Comparison of ENCODE assay signal across 7 cellular contexts in the genomic region with DNA sequence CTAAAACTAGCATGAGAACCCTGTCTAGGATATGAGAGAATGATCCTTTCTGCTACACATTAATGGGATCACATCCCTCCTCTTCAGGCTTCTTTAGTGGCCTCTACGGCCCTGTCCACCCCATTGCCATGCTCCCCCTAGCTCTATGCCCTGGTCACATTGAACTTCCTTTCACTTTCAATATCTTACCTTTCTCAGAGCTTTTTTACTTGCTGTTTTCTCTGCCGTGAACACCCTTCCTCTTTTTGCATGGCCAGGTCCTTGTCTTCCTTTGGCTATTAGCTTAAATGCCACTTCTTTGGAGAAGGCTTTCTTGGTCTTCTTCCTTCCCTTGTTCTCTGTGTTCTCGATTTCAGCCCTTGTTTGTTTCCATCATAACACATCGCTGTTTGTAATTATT.
DNase-seq lines count a peak whose midpoint lies in the region; ATAC-seq and TF ChIP-seq lines count a peak whose summit lies in the region.

No MANE protein-coding gene starts in this region.

- POLR2A ChIA-PET in PC-9 (lab: Charles Lee; ENCODE audit: unreplicated experiment) = interaction anchor here (0.7 kb wide), 1 partner anchor 64 kb away, joined by 9 read pairs; no protein-coding TSS in a partner anchor

- no peaks in the 10 kb centered on the region for H3K9me2 ChIP-seq in PC-9 (ENCODE audit: insufficient read depth)

- H2AFZ ChIP-seq in PC-9 = peak overlapping the region; percentile 67

- no peak for TF ChIP-seq POLR2A in thyroid gland (IDR thresholded peaks at IDR 0.05)

- no peaks in the 10 kb centered on the region for H3F3A ChIP-seq in PC-9 (ENCODE audit: insufficient read depth, low read depth)

- no peak for DNase-seq in PC-9
- peak; percentile 45 for DNase-seq in naive B cell
- no peak for DNase-seq in thyroid gland
- no peak for DNase-seq in NCI-H2227 (lab: John Stamatoyannopoulos, UW; ENCODE audit: unreplicated experiment)
- no peak for DNase-seq in CD1c-positive myeloid dendritic cell (ENCODE audit: extremely low spot score)

- no TSS peak for BruUV-seq in PC-9 (replicated peaks; lab: Mats Ljungman, UMichigan)

- H3K27me3 Mint-ChIP-seq in naive B cell = peaks cover 0 to 8% (median 6%) of the 10 kb centered on the region in 3 donors

- peak overlapping the region; percentile 20 for H3K4me2 ChIP-seq in PC-9

- CTCF ChIA-PET in PC-9 (lab: Charles Lee) = no interaction called here

- H3K36me3 ChIP-seq in PC-9 (ENCODE audit: low read depth) (no peaks in the 10 kb centered on the region), thyroid gland (no peaks in the 10 kb centered on the region)

- H3K4me1 Mint-ChIP-seq in naive B cell = peaks cover 17 to 28% (median 21%) of the 10 kb centered on the region in 3 donors

- TF ChIP-seq CTCF in PC-9 (conservative IDR thresholded peaks at IDR 0.05) = no peak
- TF ChIP-seq CTCF in thyroid gland (IDR thresholded peaks at IDR 0.05) = no peak

- H3K4me3 ChIP-seq in PC-9 = no peak overlapping the region
- no peak overlapping the region for H3K4me3 ChIP-seq in thyroid gland (replicated peaks in 1 of 3)

- intact Hi-C loops in PC-9 (cut with micrococcal nuclease; ENCODE audit: unreplicated experiment) (loop anchor here (10.0 kb wide), 1 partner anchor 192 kb away; no protein-coding TSS in a partner anchor), thyroid gland (cut with DNase I) (loop anchor here (5.0 kb wide), 1 partner anchor 464 kb away; no protein-coding TSS in a partner anchor)

- H3K4me1 ChIP-seq in PC-9 (replicated peaks; ENCODE audit: insufficient read depth) = no peaks in the 10 kb centered on the region
- no peaks in the 10 kb centered on the region for H3K4me1 ChIP-seq in thyroid gland

- H4K20me1 ChIP-seq in PC-9 (ENCODE audit: insufficient read depth) = no peaks in the 10 kb centered on the region

- 73 to 75% methylated on average over 4 of the region's 4 CpGs for WGBS in thyroid gland, 2 donors

- peak overlapping the region; percentile 4 to 87 (median 70) for H3K4me3 Mint-ChIP-seq in naive B cell

- peak; percentile 80 for ATAC-seq in GM18909 (IDR thresholded peaks at IDR 0.05; ENCODE audit: poor library complexity, unreplicated experiment)
- ATAC-seq in HG02798 (IDR thresholded peaks at IDR 0.05; ENCODE audit: poor library complexity, unreplicated experiment) = peak; percentile 80
- ATAC-seq in naive B cell (ENCODE audit: low read depth in 2 of 2) = peak; percentile 88 to 90

- peaks cover 0 to 2% (median 0%) of the 10 kb centered on the region in 7 donors for H3K9me3 Mint-ChIP-seq in naive B cell

- H3K27me3 ChIP-seq in PC-9 (ENCODE audit: insufficient read depth, low read depth) (no peaks in the 10 kb centered on the region), thyroid gland (no peaks in the 10 kb centered on the region)

- H3K27ac ChIP-seq in PC-9 (no peak overlapping the region), thyroid gland (no peak overlapping the region)

- no peaks in the 10 kb centered on the region for H3K79me2 ChIP-seq in PC-9 (ENCODE audit: low read depth)

- H3K9me3 ChIP-seq in PC-9 (ENCODE audit: insufficient read depth, low read depth) (no peaks in the 10 kb centered on the region), thyroid gland (no peaks in the 10 kb centered on the region)

- H3K36me3 Mint-ChIP-seq in naive B cell = peaks cover 0 to 9% of the 10 kb centered on the region in 2 donors

- H3K27ac Mint-ChIP-seq in naive B cell = peak overlapping the region; percentile 79 to 96 (median 90)
